8 cellular contexts compared by ENCODE assay signal in genomic region chr20:38034961-38035360, GRCh38. TPM values are rescaled to one million over a fixed set of nuclear protein-coding genes. Genes with fewer than 3 reads are reported as not detected.
DNase-seq lines count a peak whose midpoint lies in the region; ATAC-seq and TF ChIP-seq lines count a peak whose summit lies in the region.

No MANE protein-coding gene starts in this region.

- peak overlapping the region in 11 of 12 donors; percentile 69 to 98 (median 86) for H3K4me3 ChIP-seq in heart left ventricle
- H3K4me3 ChIP-seq in ascending aorta = peak overlapping the region; percentile 95 to 100
- H3K4me3 ChIP-seq in urinary bladder (ENCODE audit: low read depth, low read length) = peak overlapping the region; percentile 96

- intact Hi-C loops in heart left ventricle (cut with DNase I) (loop anchor here in 1 of 10 donors (10.0 kb wide), 1 partner anchor 470 kb away; no protein-coding TSS in a partner anchor), Right ventricle myocardium inferior (cut with DNase I) (no loop called here), ascending aorta (cut with DNase I) (loop anchor here (10.0 kb wide), 2 partner anchors 400 to 440 kb away; partner anchors contain the start of genes RALGAPB and SNHG17)

- H3K27ac ChIP-seq in heart left ventricle (peak overlapping the region in 2 of 12 donors; percentile 95 to 96), ascending aorta (no peak overlapping the region), urinary bladder (ENCODE audit: low read depth) (no peak overlapping the region)

- H3K36me3 Mint-ChIP-seq in memory B cell = peaks cover 9% of the 10 kb centered on the region

- WGBS in heart left ventricle, 4 donors = 74 to 83% (median 76%) methylated on average over 6 of the region's 6 CpGs
- 76% methylated on average over 6 of the region's 6 CpGs for WGBS in urinary bladder

- peaks cover 32% of the 10 kb centered on the region for H3K4me1 Mint-ChIP-seq in memory B cell

- no peaks in the 10 kb centered on the region for H3K27me3 ChIP-seq in heart left ventricle
- H3K27me3 ChIP-seq in ascending aorta = no peaks in the 10 kb centered on the region

- DNase-seq in heart left ventricle (no peak), Right ventricle myocardium inferior (ENCODE audit: missing footprints) (no peak), ascending aorta (ENCODE audit: low spot score in 2 of 2) (no peak), memory B cell (ENCODE audit: low spot score in 2 of 2) (no peak)
- no peak for DNase-seq in central memory CD4-positive, alpha-beta T cell

- H3K27ac Mint-ChIP-seq in memory B cell = peak overlapping the region; percentile 91

- peak overlapping the region; percentile 95 for H3K4me3 Mint-ChIP-seq in memory B cell

- no peak for TF ChIP-seq POLR2A in heart left ventricle (IDR thresholded peaks at IDR 0.05)

- H3K9me3 ChIP-seq in heart left ventricle = no peaks in the 10 kb centered on the region
- no peaks in the 10 kb centered on the region for H3K9me3 ChIP-seq in ascending aorta

- H3K27me3 Mint-ChIP-seq in memory B cell = no peaks in the 10 kb centered on the region

- H3K36me3 ChIP-seq in heart left ventricle = peaks cover 0 to 28% (median 9%) of the 10 kb centered on the region in 9 donors
- peaks cover 0 to 4% of the 10 kb centered on the region in 2 donors for H3K36me3 ChIP-seq in ascending aorta
- H3K36me3 ChIP-seq in urinary bladder (ENCODE audit: insufficient read depth) = peaks cover 3% of the 10 kb centered on the region

- H3K4me1 ChIP-seq in heart left ventricle = peaks cover 6 to 61% (median 47%) of the 10 kb centered on the region in 12 donors
- peaks cover 16 to 27% of the 10 kb centered on the region in 2 donors for H3K4me1 ChIP-seq in ascending aorta
- H3K4me1 ChIP-seq in urinary bladder (ENCODE audit: insufficient read depth) = no peaks in the 10 kb centered on the region

- TF ChIP-seq CTCF in heart left ventricle (IDR thresholded peaks at IDR 0.05) (no peak), ascending aorta (IDR thresholded peaks at IDR 0.05) (no peak)

- no peak for ATAC-seq in heart left ventricle
- no peak for ATAC-seq in Right ventricle myocardium inferior
- no peak for ATAC-seq in memory B cell (ENCODE audit: low read depth)
- ATAC-seq in HG03196 (IDR thresholded peaks at IDR 0.05; ENCODE audit: unreplicated experiment) = no peak
- ATAC-seq in GM19395 (IDR thresholded peaks at IDR 0.05; ENCODE audit: unreplicated experiment) = no peak

- no peaks in the 10 kb centered on the region for H3K9me3 Mint-ChIP-seq in memory B cell

RNA-seq across cellular contexts. Expression of gene RPRD1B, which starts 1.4 kb away (rescaled TPM):
- total RNA-seq in heart left ventricle (10 to 100 TPM; 32.5 to 60.2 (median 43.1) TPM), Right ventricle myocardium inferior (84.7 TPM), ascending aorta (16.4 TPM), urinary bladder (85.2 TPM)
- polyA plus RNA-seq in heart left ventricle (10 to 100 TPM in 1 of 2 donors, 1 to 10 TPM in 1; 9.1 to 41.3 TPM), urinary bladder (45.0 TPM)

RNA-seq across cellular contexts. Expression of gene TTI1, which starts 1.7 kb away (rescaled TPM):
- total RNA-seq in heart left ventricle (10 to 100 TPM in 8 of 9 donors, 1 to 10 TPM in 1; 9.7 to 13.3 (median 11.0) TPM), Right ventricle myocardium inferior (12.4 TPM), ascending aorta (18.0 TPM), urinary bladder (35.7 TPM)
- polyA plus RNA-seq in heart left ventricle (10 to 100 TPM in 1 of 2 donors, 1 to 10 TPM in 1; 7.3 to 10.9 TPM), urinary bladder (13.3 TPM)
